13 cellular contexts compared by ENCODE assay signal in the genomic region with DNA sequence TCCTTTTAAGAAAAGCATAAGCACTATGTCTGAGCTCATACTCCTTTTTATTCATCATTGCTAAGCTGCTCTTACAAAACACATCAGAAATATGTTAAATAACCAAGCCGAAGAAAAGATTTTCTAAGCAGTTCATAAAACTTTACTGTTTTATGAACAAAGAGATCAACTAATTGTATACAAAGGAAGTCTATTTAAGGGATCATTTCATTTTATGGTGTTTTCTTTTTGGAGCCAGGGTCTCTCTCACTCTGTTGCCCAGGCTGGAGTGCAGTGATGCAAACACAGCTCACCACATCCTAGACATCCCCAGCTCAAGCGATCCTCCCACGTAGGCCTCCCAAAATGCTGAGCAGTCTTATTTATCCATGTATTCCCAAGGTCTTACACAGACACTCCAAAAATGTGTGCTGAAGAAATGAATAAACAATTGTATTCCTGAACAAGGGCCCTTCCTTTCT. TPM values are rescaled to one million over a fixed set of nuclear protein-coding genes. Genes with fewer than 3 reads are reported as not detected.
DNase-seq lines count a peak whose midpoint lies in the region; TF ChIP-seq lines count a peak whose summit lies in the region.
"Had no signal": no experiment of that assay in that cellular context is flagged by ENCODE, and none has a peak within 500 bp of the region (broad histone marks: within the 10 kb centered on the region; RNA-seq: fewer than 3 reads in every experiment).

No MANE protein-coding gene starts in this region.

- H3K36me3 Mint-ChIP-seq in MCF 10A (ENCODE audit: insufficient read depth, unreplicated experiment) (peaks cover 5% of the 10 kb centered on the region), chondrocyte (ENCODE audit: low read depth) (no peaks in the 10 kb centered on the region), mesothelial cell of epicardium (no peaks in the 10 kb centered on the region), type B pancreatic cell (peaks cover 13% of the 10 kb centered on the region)

- intact Hi-C loops in breast epithelium (cut with DNase I; ENCODE audit: low total_unique reads) (no loop called here), MCF 10A (cut with micrococcal nuclease) (no loop called here)

- no TSS peak for BruUV-seq in MCF 10A (replicated peaks; lab: Mats Ljungman, UMichigan)

- TF ChIP-seq CTCF in breast epithelium (IDR thresholded peaks at IDR 0.05) (no peak), MCF 10A (IDR thresholded peaks at IDR 0.05; ENCODE audit: unreplicated experiment) (no peak), chondrocyte (IDR thresholded peaks at IDR 0.05) (no peak), mesothelial cell of epicardium (IDR thresholded peaks at IDR 0.05; ENCODE audit: unreplicated experiment) (no peak), type B pancreatic cell (conservative IDR thresholded peaks at IDR 0.05) (no peak), GM20000 (IDR thresholded peaks at IDR 0.05; ENCODE audit: extremely low read depth, missing control alignments) (no peak)

- DNase-seq in breast epithelium (ENCODE audit: low spot score in 2 of 2): no peak
- DNase-seq in MCF 10A (ENCODE audit: unreplicated experiment): no peak
- DNase-seq in chondrocyte (ENCODE audit: low spot score): no peak
- no peak for DNase-seq in mesothelial cell of epicardium (ENCODE audit: low spot score in 2 of 2, unreplicated experiment in 2 of 2)
- no peak for DNase-seq in type B pancreatic cell (ENCODE audit: extremely low spot score, unreplicated experiment)
- DNase-seq in GM20000 (ENCODE audit: low spot score): no peak
- DNase-seq in NK-92 treated with Interleukin-12 subunit alpha and Interleukin-12 subunit beta, amount 100 ng/mL, for 24 hours (lab: John Stamatoyannopoulos, UW): no peak
- DNase-seq in dermis blood vessel endothelial cell: no peak
- DNase-seq: activated CD4-positive, alpha-beta memory T cell treated with anti-CD3 and anti-CD28 coated beads for 36 hours; amniotic stem cell; NCI-H345; stimulated activated CD4-positive, alpha-beta T cell treated with anti-CD3 and anti-CD28 coated beads, Interleukin-2, amount 100 ng/mL, for 24 hours had no signal

- H3K27me3 ChIP-seq in breast epithelium: no peaks in the 10 kb centered on the region
- H3K27me3 ChIP-seq: SJSA1 had no signal

- no peak overlapping the region for H3K27ac Mint-ChIP-seq in MCF 10A (ENCODE audit: low read depth, unreplicated experiment)
- peak overlapping the region; percentile 86 for H3K27ac Mint-ChIP-seq in chondrocyte (ENCODE audit: unreplicated experiment)
- H3K27ac Mint-ChIP-seq in mesothelial cell of epicardium: peak overlapping the region; percentile 17
- peak overlapping the region; percentile 1 for H3K27ac Mint-ChIP-seq in type B pancreatic cell
- H3K27ac Mint-ChIP-seq: activated CD4-positive, alpha-beta memory T cell treated with anti-CD3 and anti-CD28 coated beads for 36 hours had no signal

- POLR2A ChIA-PET in MCF 10A (lab: Yijun Ruan, JAX): interaction anchor here (1.0 kb wide), 1 partner anchor 9 kb away, joined by 5 read pairs; a partner anchor contains a TSS

- peak overlapping the region; percentile 24 to 33 for H3K27ac ChIP-seq in breast epithelium
- H3K27ac ChIP-seq: SJSA1 had no signal

- H3K9me3 Mint-ChIP-seq in MCF 10A (ENCODE audit: unreplicated experiment) (no peaks in the 10 kb centered on the region), chondrocyte (ENCODE audit: low read depth) (no peaks in the 10 kb centered on the region), mesothelial cell of epicardium (no peaks in the 10 kb centered on the region), type B pancreatic cell (no peaks in the 10 kb centered on the region)
- H3K9me3 Mint-ChIP-seq: activated CD4-positive, alpha-beta memory T cell treated with anti-CD3 and anti-CD28 coated beads for 36 hours had no signal

- H3K36me3 ChIP-seq in breast epithelium: no peaks in the 10 kb centered on the region
- H3K36me3 ChIP-seq: SJSA1 had no signal

- H3K9me3 ChIP-seq in breast epithelium: no peaks in the 10 kb centered on the region
- H3K9me3 ChIP-seq: SJSA1 had no signal

- H3K27me3 Mint-ChIP-seq in MCF 10A (ENCODE audit: insufficient read depth, unreplicated experiment): no peaks in the 10 kb centered on the region
- H3K27me3 Mint-ChIP-seq in chondrocyte (ENCODE audit: low read depth): no peaks in the 10 kb centered on the region
- no peaks in the 10 kb centered on the region for H3K27me3 Mint-ChIP-seq in mesothelial cell of epicardium (ENCODE audit: low read depth)
- no peaks in the 10 kb centered on the region for H3K27me3 Mint-ChIP-seq in type B pancreatic cell
- H3K27me3 Mint-ChIP-seq: activated CD4-positive, alpha-beta memory T cell treated with anti-CD3 and anti-CD28 coated beads for 36 hours had no signal

- H3K4me3 Mint-ChIP-seq in MCF 10A (ENCODE audit: unreplicated experiment) (no peak overlapping the region), chondrocyte (ENCODE audit: unreplicated experiment) (no peak overlapping the region), mesothelial cell of epicardium (no peak overlapping the region), type B pancreatic cell (no peak overlapping the region)
- H3K4me3 Mint-ChIP-seq: activated CD4-positive, alpha-beta memory T cell treated with anti-CD3 and anti-CD28 coated beads for 36 hours had no signal

- no peaks in the 10 kb centered on the region for H3K4me1 ChIP-seq in breast epithelium

- peaks cover 25% of the 10 kb centered on the region for H3K4me1 Mint-ChIP-seq in MCF 10A (ENCODE audit: insufficient read depth, unreplicated experiment)
- H3K4me1 Mint-ChIP-seq in chondrocyte (ENCODE audit: low read depth): peaks cover 41% of the 10 kb centered on the region
- peaks cover 6% of the 10 kb centered on the region for H3K4me1 Mint-ChIP-seq in mesothelial cell of epicardium
- H3K4me1 Mint-ChIP-seq in type B pancreatic cell (ENCODE audit: unreplicated experiment): peaks cover 29% of the 10 kb centered on the region

- H3K4me3 ChIP-seq in breast epithelium: no peak overlapping the region
- H3K4me3 ChIP-seq: SJSA1 had no signal

- CTCF ChIA-PET in MCF 10A (lab: Yijun Ruan, JAX): interaction anchor here (0.6 to 1.5 kb wide), 6 partner anchors 9 to 878 kb away, joined by 3 to 6 read pairs (median 4); a partner anchor contains a TSS

- no peak for TF ChIP-seq POLR2A in breast epithelium (IDR thresholded peaks at IDR 0.05)

RNA-seq across cellular contexts. Expression of a gene that starts 9.3 kb away (rescaled TPM):
- 10 to 100 TPM; 28.7 to 33.8 (median 29.0) TPM for total RNA-seq in breast epithelium
- total RNA-seq in MCF 10A (2022): 22.4 and 23.6 TPM in 2 replicates
- 21.6 to 25.9 TPM (median 22.0 TPM) in 3 replicates for total RNA-seq in chondrocyte
- 32.7 to 33.3 TPM (median 33.2 TPM) in 3 replicates for total RNA-seq in mesothelial cell of epicardium
- 19.4 and 31.9 TPM in 2 replicates for total RNA-seq in type B pancreatic cell (ENCODE audit: low replicate concordance)
- 24.3 and 33.9 TPM in 2 replicates for total RNA-seq in dermis blood vessel endothelial cell

RNA-seq across cellular contexts. Expression of a gene that starts 42.7 kb away (rescaled TPM):
- total RNA-seq in breast epithelium (1,000 to 10,000 TPM; 2,573 to 5,786 (median 4,399) TPM), MCF 10A (2022) (1,490 and 1,644 TPM in 2 replicates), chondrocyte (751 to 941 TPM (median 771 TPM) in 3 replicates), mesothelial cell of epicardium (1,317 to 1,425 TPM (median 1,369 TPM) in 3 replicates), type B pancreatic cell (ENCODE audit: low replicate concordance) (1,583 and 1,590 TPM in 2 replicates), dermis blood vessel endothelial cell (899 and 3,703 TPM in 2 replicates)
